Comparison of ENCODE assay signal across 10 cellular contexts in the genomic region with DNA sequence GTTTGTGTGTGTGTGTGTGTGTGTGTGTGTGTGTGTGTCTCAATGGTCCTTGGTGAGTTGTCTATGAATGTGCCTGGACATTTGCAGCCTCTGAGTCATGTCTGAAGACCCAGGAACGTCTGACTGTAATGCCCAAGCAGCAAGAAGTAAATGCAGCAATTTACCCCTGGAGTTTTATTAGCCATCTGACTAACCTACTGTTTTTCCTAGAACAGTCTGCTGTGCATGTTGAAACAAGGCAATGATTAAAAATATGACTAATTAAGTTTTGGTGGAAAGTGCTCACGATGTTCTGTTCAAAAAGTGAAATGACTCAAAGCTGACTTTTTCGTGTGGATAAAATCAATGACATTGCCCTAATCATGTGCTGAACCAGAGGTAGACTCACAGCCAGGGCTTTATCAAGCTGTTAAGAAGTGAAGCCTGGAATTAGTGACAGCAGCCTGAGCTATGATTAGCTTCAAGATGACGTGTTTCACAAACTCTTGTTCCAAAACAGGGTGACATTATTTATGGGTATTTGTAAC.
DNase-seq lines count a peak whose midpoint lies in the region; ATAC-seq, FAIRE-seq and TF ChIP-seq lines count a peak whose summit lies in the region.
"Had no signal": no experiment of that assay in that cellular context is flagged by ENCODE, and none has a peak within 500 bp of the region (broad histone marks: within the 10 kb centered on the region; RNA-seq: fewer than 3 reads in every experiment).

No MANE protein-coding gene starts in this region.

- no peaks in the 10 kb centered on the region for H3K27me3 ChIP-seq in pancreas

- peak; percentile 10 for DNase-seq in GM04504 (ENCODE audit: low read depth)
- peak; percentile 93 for DNase-seq in RCC 7860 (ENCODE audit: low spot score)
- peak; percentile 99 for DNase-seq in fibroblast of mammary gland (ENCODE audit: low read depth)
- peak in 1 of 6 donors; percentile 13 for DNase-seq in pancreas
- DNase-seq in NCI-H2196 treated with DMSO at 0.1 percent for 48 hours (lab: John Stamatoyannopoulos, UW; ENCODE audit: unreplicated experiment) = no peak
- no peak for DNase-seq in SHP77 treated with DMSO at 0.1 percent for 48 hours (lab: John Stamatoyannopoulos, UW)
- DNase-seq: NCI-H2171 treated with DMSO at 0.1 percent for 48 hours had no signal

- H3K36me3 ChIP-seq in pancreas = no peaks in the 10 kb centered on the region

- FAIRE-seq in RCC 7860 (lab: Jason Lieb, UNC) = peak; percentile 76
- FAIRE-seq in pancreas (lab: Jason Lieb, UNC) = no peak
- FAIRE-seq: TTC549 had no signal

- peaks cover 0 to 3% (median 0%) of the 10 kb centered on the region in 3 donors for H3K4me1 ChIP-seq in pancreas

- TF ChIP-seq CTCF in fibroblast of mammary gland (conservative IDR thresholded peaks at IDR 0.05; ENCODE audit: control insufficient read depth, insufficient read depth, low read depth, low read length) = no peak
- TF ChIP-seq CTCF in pancreas (IDR thresholded peaks at IDR 0.05) = no peak

- no peaks in the 10 kb centered on the region for H3K9me3 ChIP-seq in pancreas

- H3K4me3 ChIP-seq in fibroblast of mammary gland (ENCODE audit: control insufficient read depth, low read depth, low read length) (no peak overlapping the region), pancreas (no peak overlapping the region)

- intact Hi-C loops in pancreas (cut with DNase I) = no loop called here

- H3K27ac ChIP-seq in pancreas = no peak overlapping the region

- 5 to 10% methylated on average over 4 of the region's 4 CpGs for WGBS in pancreas, 2 donors

- ATAC-seq in pancreas (peak; percentile 68 to 84 (median 76)), HG03039 (IDR thresholded peaks at IDR 0.05; ENCODE audit: unreplicated experiment) (no peak), HG02642 (IDR thresholded peaks at IDR 0.05; ENCODE audit: poor library complexity, unreplicated experiment) (no peak)

Comparison
In these comparisons a context has a peak if more than half of its experiments do, and no peak if none do; other contexts are left out.
1. DNase-seq: peak in GM04504 (single experiment), RCC 7860 (single experiment) and fibroblast of mammary gland (single experiment); none in NCI-H2196 treated with DMSO at 0.1 percent for 48 hours (single experiment) and SHP77 treated with DMSO at 0.1 percent for 48 hours (single experiment).
2. ATAC-seq: peak in pancreas (4 of 4); none in HG03039 (single experiment) and HG02642 (single experiment).